ENCODE assay signal across 11 cellular contexts in genomic region chr9:17024129-17024528, GRCh38.
"Had no signal": no experiment of that assay in that cellular context is flagged by ENCODE, and none has a peak within 500 bp of the region (broad histone marks: within the 10 kb centered on the region; RNA-seq: fewer than 3 reads in every experiment).

No MANE protein-coding gene starts in this region.

- FAIRE-seq: H1, H54 had no signal

- H3K4me2 ChIP-seq: GM23338 had no signal

- H3K4me3 Mint-ChIP-seq: GM23338, H9, HFFc6 had no signal

- H3K36me3 ChIP-seq: HAP-1 had no signal

- H2AFZ ChIP-seq: GM23248, GM23338 had no signal

- H3K4me3 ChIP-seq: GM23248, GM23338, HAP-1 had no signal

- ATAC-seq: GM23338, HCT116 had no signal

- H3K27ac Mint-ChIP-seq: GM23338, H9, HFFc6 had no signal

- H3K4me1 ChIP-seq: HAP-1 had no signal

- H3K9me3 ChIP-seq: HAP-1 had no signal

- DNase-seq: GM23248, GOT3, H7, H9, HCEC 1CT, HFFc6 had no signal

- H3K9ac ChIP-seq: GM23248 had no signal

- H3K4me1 Mint-ChIP-seq: GM23338, H9 had no signal

- H3K27ac ChIP-seq: GM23248 had no signal
